In genomic region chr1:235075121-235075954, GRCh38 we compare ENCODE assay signal across 1 cellular context.
TF ChIP-seq lines count a peak whose summit lies in the region.

No MANE protein-coding gene starts in this region.

TF ChIP-seq in GM12878, 131 proteins besides CTCF, POLR2A, EP300 and RAD21 (continued from another document):
- TF ChIP-seq ZNF687 (IDR thresholded peaks at IDR 0.05) (peak; percentile 89), ZNF622 (IDR thresholded peaks at IDR 0.05) (no peak), CHD4 (IDR thresholded peaks at IDR 0.05) (peak; percentile 82; the same call in 1 of the 2 replicates), ATF2 (IDR thresholded peaks at IDR 0.05; ENCODE audit: low read length) (no peak), HCFC1 (IDR thresholded peaks at IDR 0.05; ENCODE audit: low read length) (peak; percentile 28; the same call in 1 of the 2 replicates), REST (IDR thresholded peaks at IDR 0.05; ENCODE audit: low read depth, low read length) (peak; percentile 55; the same call in 1 of the 2 replicates), MYB (IDR thresholded peaks at IDR 0.05; ENCODE audit: borderline replicate concordance, low read depth, low read length) (peak; percentile 90; the same call in 1 of the 2 replicates), USF2 (IDR thresholded peaks at IDR 0.05; ENCODE audit: borderline replicate concordance, low read depth, low read length) (no peak; the same call in 1 of the 2 replicates), ZBTB4 (CRISPR knock-in tag; IDR thresholded peaks at IDR 0.05) (peak; percentile 19; the same call in 1 of the 2 replicates), YBX1 (IDR thresholded peaks at IDR 0.05) (no peak), MAX (IDR thresholded peaks at IDR 0.05; ENCODE audit: low read depth, low read length) (no peak), HDGF (IDR thresholded peaks at IDR 0.05) (no peak), TCF7 (IDR thresholded peaks at IDR 0.05; ENCODE audit: borderline replicate concordance) (peak; percentile 74), SIN3A (IDR thresholded peaks at IDR 0.05; ENCODE audit: low read depth, low read length) (no peak), RFX5 (IDR thresholded peaks at IDR 0.05; ENCODE audit: low read depth, low read length) (no peak), BMI1 (IDR thresholded peaks at IDR 0.05; ENCODE audit: borderline replicate concordance) (peak; percentile 91), PRDM15 (CRISPR knock-in tag; IDR thresholded peaks at IDR 0.05) (no peak), EED (IDR thresholded peaks at IDR 0.05; ENCODE audit: low read depth) (peak; percentile 98), ATF3 (IDR thresholded peaks at IDR 0.05; ENCODE audit: borderline replicate concordance, extremely low read depth, low read depth, low read length) (no peak), RCOR1 (conservative IDR thresholded peaks at IDR 0.05; ENCODE audit: low read depth, low read length) (no peak), ASH2L (IDR thresholded peaks at IDR 0.05; ENCODE audit: borderline replicate concordance, low read depth) (no peak; the same call in 1 of the 2 replicates), ZSCAN29 (IDR thresholded peaks at IDR 0.05) (peak; percentile 90), RBBP5 (conservative IDR thresholded peaks at IDR 0.05) (no peak), TARDBP (IDR thresholded peaks at IDR 0.05; ENCODE audit: borderline replicate concordance) (peak; percentile 79), IRF4 (IDR thresholded peaks at IDR 0.05; ENCODE audit: low read depth, low read length) (peak; percentile 95), DPF2 (IDR thresholded peaks at IDR 0.05) (peak; percentile 98), SKIL (IDR thresholded peaks at IDR 0.05; ENCODE audit: low read depth, poor library complexity, severe bottlenecking) (peak; percentile 100), BCL3 (IDR thresholded peaks at IDR 0.05; ENCODE audit: borderline replicate concordance, insufficient read depth, low read depth, low read length, poor library complexity, severe bottlenecking) (peak; percentile 96), GABPA (IDR thresholded peaks at IDR 0.05; ENCODE audit: low read depth) (no peak), SUZ12 (IDR thresholded peaks at IDR 0.05; ENCODE audit: unreplicated experiment) (no peak), NFXL1 (IDR thresholded peaks at IDR 0.05; ENCODE audit: borderline replicate concordance) (no peak)
